In the genomic region with DNA sequence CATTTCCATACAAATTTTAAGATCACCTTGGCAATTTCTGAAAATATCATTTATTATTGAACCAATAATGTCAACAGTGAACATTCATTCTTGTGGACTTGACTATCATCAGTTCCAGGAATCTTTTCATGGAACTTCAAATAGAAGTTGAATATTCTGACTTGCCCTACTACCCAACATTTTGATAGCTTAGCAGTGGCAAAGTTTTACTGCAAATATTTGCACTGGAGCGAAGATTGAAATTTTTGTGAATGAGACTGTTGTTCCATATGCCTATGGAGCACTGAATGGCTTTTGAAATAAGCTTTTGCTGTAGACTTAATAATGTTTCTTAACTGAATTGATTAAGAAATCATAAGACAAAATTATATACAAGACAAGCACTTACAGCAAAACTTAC, we compare ENCODE assay signal across 1 cellular context.
TF ChIP-seq lines count a peak whose summit lies in the region.

No MANE protein-coding gene starts in this region.

TF ChIP-seq in HepG2, 621 proteins besides CTCF, POLR2A, EP300 and RAD21 (continued from another document):
- TF ChIP-seq SMAD3 (CRISPR knock-in tag; IDR thresholded peaks at IDR 0.05), result no peak
- TF ChIP-seq, protein P1, sequence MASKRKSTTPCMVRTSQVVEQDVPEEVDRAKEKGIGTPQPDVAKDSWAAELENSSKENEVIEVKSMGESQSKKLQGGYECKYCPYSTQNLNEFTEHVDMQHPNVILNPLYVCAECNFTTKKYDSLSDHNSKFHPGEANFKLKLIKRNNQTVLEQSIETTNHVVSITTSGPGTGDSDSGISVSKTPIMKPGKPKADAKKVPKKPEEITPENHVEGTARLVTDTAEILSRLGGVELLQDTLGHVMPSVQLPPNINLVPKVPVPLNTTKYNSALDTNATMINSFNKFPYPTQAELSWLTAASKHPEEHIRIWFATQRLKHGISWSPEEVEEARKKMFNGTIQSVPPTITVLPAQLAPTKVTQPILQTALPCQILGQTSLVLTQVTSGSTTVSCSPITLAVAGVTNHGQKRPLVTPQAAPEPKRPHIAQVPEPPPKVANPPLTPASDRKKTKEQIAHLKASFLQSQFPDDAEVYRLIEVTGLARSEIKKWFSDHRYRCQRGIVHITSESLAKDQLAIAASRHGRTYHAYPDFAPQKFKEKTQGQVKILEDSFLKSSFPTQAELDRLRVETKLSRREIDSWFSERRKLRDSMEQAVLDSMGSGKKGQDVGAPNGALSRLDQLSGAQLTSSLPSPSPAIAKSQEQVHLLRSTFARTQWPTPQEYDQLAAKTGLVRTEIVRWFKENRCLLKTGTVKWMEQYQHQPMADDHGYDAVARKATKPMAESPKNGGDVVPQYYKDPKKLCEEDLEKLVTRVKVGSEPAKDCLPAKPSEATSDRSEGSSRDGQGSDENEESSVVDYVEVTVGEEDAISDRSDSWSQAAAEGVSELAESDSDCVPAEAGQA (IDR thresholded peaks at IDR 0.05; ENCODE audit: low read depth), result no peak
- TF ChIP-seq, protein P1 (CRISPR knock-in tag; IDR thresholded peaks at IDR 0.05; ENCODE audit: borderline replicate concordance), result no peak
- no peak for TF ChIP-seq MTF1 (CRISPR knock-in tag; IDR thresholded peaks at IDR 0.05)
- no peak for TF ChIP-seq KDM3A (CRISPR knock-in tag; IDR thresholded peaks at IDR 0.05; ENCODE audit: low read depth)
- TF ChIP-seq PRMT3 (CRISPR knock-in tag; IDR thresholded peaks at IDR 0.05; ENCODE audit: borderline replicate concordance, low read depth), result no peak
- peak; percentile 59; the same call in 1 of the 2 replicates for TF ChIP-seq ISL2 (CRISPR knock-in tag; IDR thresholded peaks at IDR 0.05)
- TF ChIP-seq ZFP41 (CRISPR knock-in tag; IDR thresholded peaks at IDR 0.05; ENCODE audit: borderline replicate concordance), result no peak
- TF ChIP-seq CBFB (CRISPR knock-in tag; IDR thresholded peaks at IDR 0.05), result no peak
- TF ChIP-seq XBP1 (CRISPR knock-in tag; IDR thresholded peaks at IDR 0.05), result no peak
- no peak for TF ChIP-seq ZNF101 (CRISPR knock-in tag; IDR thresholded peaks at IDR 0.05; ENCODE audit: borderline replicate concordance, low read depth)
- peak; percentile 34; the same call in 1 of the 2 replicates for TF ChIP-seq ARID5B (CRISPR knock-in tag; IDR thresholded peaks at IDR 0.05)
- TF ChIP-seq FOXK2 (IDR thresholded peaks at IDR 0.05), result no peak
